In genomic region chr1:156601122-156601830, GRCh38 we compare ENCODE assay signal across 8 cellular contexts. TPM values are rescaled to one million over a fixed set of nuclear protein-coding genes. Genes with fewer than 3 reads are reported as not detected.
A peak's percentile ranks its signal among the peaks of the same experiment; 100 is the strongest.
DNase-seq lines count a peak whose midpoint lies in the region; ATAC-seq and TF ChIP-seq lines count a peak whose summit lies in the region.

TSS of gene GPATCH4 (minus strand) at chr1:156601479.

- peak within 1 kb of the TSS; percentile 94 for H2AFZ ChIP-seq in SU-DHL-6 (ENCODE audit: low read depth, low read length, severe bottlenecking)

- no peaks in the 10 kb centered on the region for H3K9me2 ChIP-seq in SU-DHL-6 (replicated peaks; ENCODE audit: insufficient read depth, low read length)

- peak within 1 kb of the TSS; percentile 92 for H3K4me3 Mint-ChIP-seq in CD4-positive, alpha-beta T cell
- H3K4me3 Mint-ChIP-seq in activated naive CD8-positive, alpha-beta T cell treated with anti-CD3 and anti-CD28 coated beads, Interleukin-2, amount 10 ng/mL, durations not matched to agents 7 days and 5 days, result peak within 1 kb of the TSS; percentile 99
- peak within 1 kb of the TSS; percentile 99 for H3K4me3 Mint-ChIP-seq in osteocyte (ENCODE audit: unreplicated experiment)

- H3K27ac ChIP-seq in CD4-positive, alpha-beta T cell (ENCODE audit: low read depth, low read length), result peak within 1 kb of the TSS; percentile 71
- H3K27ac ChIP-seq in SU-DHL-6 (ENCODE audit: low read depth, low read length) (peak within 1 kb of the TSS; percentile 73), thoracic aorta (peak within 1 kb of the TSS; percentile 44 to 75)

- no peaks in the 10 kb centered on the region for H3K9me3 ChIP-seq in CD4-positive, alpha-beta T cell (ENCODE audit: control insufficient read depth, low read length)
- H3K9me3 ChIP-seq in SU-DHL-6 (ENCODE audit: insufficient read depth, low read length) (no peaks in the 10 kb centered on the region), thoracic aorta (no peaks in the 10 kb centered on the region)

- H3K27me3 ChIP-seq in CD4-positive, alpha-beta T cell (ENCODE audit: control insufficient read depth, insufficient read depth, low read length), result no peaks in the 10 kb centered on the region
- H3K27me3 ChIP-seq in SU-DHL-6 (ENCODE audit: low read length) (no peaks in the 10 kb centered on the region), thoracic aorta (replicated peaks; ENCODE audit: insufficient read depth) (no peaks in the 10 kb centered on the region)

- no peaks in the 10 kb centered on the region for H3K36me3 ChIP-seq in SU-DHL-6 (ENCODE audit: low read length)
- H3K36me3 ChIP-seq in thoracic aorta, result peaks cover 3% of the 10 kb centered on the region

- H3K9me3 Mint-ChIP-seq in CD4-positive, alpha-beta T cell, result no peaks in the 10 kb centered on the region
- no peaks in the 10 kb centered on the region for H3K9me3 Mint-ChIP-seq in activated naive CD8-positive, alpha-beta T cell treated with anti-CD3 and anti-CD28 coated beads, Interleukin-2, amount 10 ng/mL, durations not matched to agents 7 days and 5 days
- no peaks in the 10 kb centered on the region for H3K9me3 Mint-ChIP-seq in osteocyte (ENCODE audit: unreplicated experiment)

- H3K27me3 Mint-ChIP-seq in CD4-positive, alpha-beta T cell, result no peaks in the 10 kb centered on the region
- H3K27me3 Mint-ChIP-seq in activated naive CD8-positive, alpha-beta T cell treated with anti-CD3 and anti-CD28 coated beads, Interleukin-2, amount 10 ng/mL, durations not matched to agents 7 days and 5 days, result no peaks in the 10 kb centered on the region
- H3K27me3 Mint-ChIP-seq in osteocyte (ENCODE audit: unreplicated experiment), result no peaks in the 10 kb centered on the region

- H3K79me2 ChIP-seq in SU-DHL-6 (ENCODE audit: insufficient read depth, low read length), result peaks cover 32% of the 10 kb centered on the region

- intact Hi-C loops in CD4-positive, alpha-beta T cell (cut with DNase I, micrococcal nuclease), result loop anchor here in 1 of 2 experiments (1.0 kb wide), 1 partner anchor 10 kb away; the partner anchor contains the start of gene NAXE
- intact Hi-C loops in head of caudate nucleus (cut with DNase I), result loop anchor here (5.0 to 10.0 kb wide), 2 partner anchors 94 to 216 kb away; no protein-coding TSS in a partner anchor

- H3K9ac ChIP-seq in SU-DHL-6 (ENCODE audit: low read length), result peak within 1 kb of the TSS; percentile 79

- CTCF ChIA-PET in CD4-positive, alpha-beta T cell (lab: Charles Lee), result interaction anchor here (1.3 to 4.2 kb wide), 3 partner anchors 121 to 216 kb away, joined by 3 to 15 read pairs (median 3); no protein-coding TSS in a partner anchor

- peaks cover 34% of the 10 kb centered on the region for H3K36me3 Mint-ChIP-seq in CD4-positive, alpha-beta T cell (ENCODE audit: low read depth)
- H3K36me3 Mint-ChIP-seq in activated naive CD8-positive, alpha-beta T cell treated with anti-CD3 and anti-CD28 coated beads, Interleukin-2, amount 10 ng/mL, durations not matched to agents 7 days and 5 days, result peaks cover 13% of the 10 kb centered on the region
- peaks cover 4% of the 10 kb centered on the region for H3K36me3 Mint-ChIP-seq in osteocyte (ENCODE audit: unreplicated experiment)

- peak; percentile 78 for ATAC-seq in CD4-positive, alpha-beta T cell (ENCODE audit: poor library complexity)
- peak; percentile 61 for ATAC-seq in GM21528 (IDR thresholded peaks at IDR 0.05; ENCODE audit: low FRiP score, unreplicated experiment)
- peak; percentile 76 for ATAC-seq in activated naive CD8-positive, alpha-beta T cell treated with anti-CD3 and anti-CD28 coated beads, Interleukin-2, amount 10 ng/mL, durations not matched to agents 7 days and 5 days (ENCODE audit: low read depth)
- peak; percentile 95 for ATAC-seq in thoracic aorta (ENCODE audit: insufficient number of reproducible peaks, low FRiP score, low read depth)

- POLR2A ChIA-PET in CD4-positive, alpha-beta T cell (lab: Charles Lee), result interaction anchor here (0.6 to 2.8 kb wide), 7 partner anchors 10 to 319 kb away, joined by 3 to 33 read pairs (median 5); partner anchors contain the start of genes MEF2D, NAXE and SMG5
- POLR2A ChIA-PET in activated naive CD8-positive, alpha-beta T cell treated with anti-CD3 and anti-CD28 coated beads, Interleukin-2, amount 10 ng/mL, durations not matched to agents 7 days and 5 days (lab: Charles Lee), result interaction anchor here (0.6 to 4.1 kb wide), 8 partner anchors 10 to 549 kb away, joined by 3 to 30 read pairs (median 5); partner anchors contain the start of genes MEF2D and NAXE

- peaks cover 27% of the 10 kb centered on the region for H3F3A ChIP-seq in SU-DHL-6 (ENCODE audit: insufficient read depth)

- peak within 1 kb of the TSS; percentile 79 for H3K4me2 ChIP-seq in SU-DHL-6 (ENCODE audit: low read depth, low read length, poor library complexity, severe bottlenecking)

- no peaks in the 10 kb centered on the region for H4K20me1 ChIP-seq in SU-DHL-6 (ENCODE audit: low read depth, low read length)

- peak; percentile 53 to 70 (median 58) for DNase-seq in CD4-positive, alpha-beta T cell
- peak; percentile 88 for DNase-seq in NCI-H1092 treated with DMSO at 0.1 percent for 48 hours (lab: John Stamatoyannopoulos, UW)
- DNase-seq in activated naive CD8-positive, alpha-beta T cell treated with anti-CD3 and anti-CD28 coated beads, Interleukin-2, amount 10 ng/mL, durations not matched to agents 7 days and 5 days, result peak; percentile 84
- peak; percentile 78 to 95 (median 88) for DNase-seq in head of caudate nucleus
- peak; percentile 93 for DNase-seq in osteocyte (ENCODE audit: extremely low spot score, unreplicated experiment)
- DNase-seq in thoracic aorta (ENCODE audit: low spot score), result peak; percentile 58

- peaks cover 7 to 16% of the 10 kb centered on the region in 2 donors for H3K4me1 ChIP-seq in thoracic aorta (ENCODE audit: control insufficient read depth in 1 of 2, low read depth in 2 of 2)

- H3K27ac Mint-ChIP-seq in CD4-positive, alpha-beta T cell, result peak within 1 kb of the TSS; percentile 73
- peak within 1 kb of the TSS; percentile 96 for H3K27ac Mint-ChIP-seq in activated naive CD8-positive, alpha-beta T cell treated with anti-CD3 and anti-CD28 coated beads, Interleukin-2, amount 10 ng/mL, durations not matched to agents 7 days and 5 days
- peak within 1 kb of the TSS; percentile 91 for H3K27ac Mint-ChIP-seq in osteocyte (ENCODE audit: unreplicated experiment)

- H3K4me3 ChIP-seq in SU-DHL-6 (ENCODE audit: insufficient read depth, low read length, poor library complexity, severe bottlenecking) (peak within 1 kb of the TSS; percentile 56), thoracic aorta (peak within 1 kb of the TSS; percentile 74)

- no peak for TF ChIP-seq CTCF in CD4-positive, alpha-beta T cell (IDR thresholded peaks at IDR 0.05)
- TF ChIP-seq CTCF in SU-DHL-6 (IDR thresholded peaks at IDR 0.05; ENCODE audit: insufficient read depth, low read length, poor library complexity, severe bottlenecking) (no peak), osteocyte (IDR thresholded peaks at IDR 0.05) (no peak), thoracic aorta (IDR thresholded peaks at IDR 0.05) (no peak)

- peaks cover 37% of the 10 kb centered on the region for H3K4me1 Mint-ChIP-seq in CD4-positive, alpha-beta T cell (ENCODE audit: low read depth)
- peaks cover 29% of the 10 kb centered on the region for H3K4me1 Mint-ChIP-seq in activated naive CD8-positive, alpha-beta T cell treated with anti-CD3 and anti-CD28 coated beads, Interleukin-2, amount 10 ng/mL, durations not matched to agents 7 days and 5 days
- peaks cover 18% of the 10 kb centered on the region for H3K4me1 Mint-ChIP-seq in osteocyte (ENCODE audit: unreplicated experiment)

RNA-seq across cellular contexts. Expression of gene GPATCH4, which starts in this region (rescaled TPM):
- 10 to 100 TPM; 35.3 to 36.3 TPM for total RNA-seq in CD4-positive, alpha-beta T cell
- total RNA-seq in activated naive CD8-positive, alpha-beta T cell treated with anti-CD3 and anti-CD28 coated beads, Interleukin-2, amount 10 ng/mL, durations not matched to agents 7 days and 5 days, result 10 to 100 TPM; 29.7 to 31.1 TPM
- total RNA-seq in osteocyte, result 17.2 and 20.6 TPM in 2 replicates
- total RNA-seq in thoracic aorta, result 10 to 100 TPM in 1 of 2 donors, 1 to 10 TPM in 1; 8.1 to 69.3 TPM

Comparison
In these comparisons a context has a peak if more than half of its experiments do, and no peak if none do; other contexts are left out.
1. Peak in every context shown above with its lines: DNase-seq, ATAC-seq, H3K4me3 ChIP-seq and H3K27ac ChIP-seq.